1 cellular context compared by ENCODE assay signal in genomic region chr1:23657659-23658275, GRCh38.
TF ChIP-seq lines count a peak whose summit lies in the region.

No MANE protein-coding gene starts in this region.

TF ChIP-seq in HEK293, 187 proteins besides CTCF, POLR2A, EP300 and RAD21 (continued from another document):
- TF ChIP-seq GLIS1 (tag by site-specific recombination; IDR thresholded peaks at IDR 0.05) (peak; percentile 22; the same call in 1 of the 2 replicates), ZBTB49 (tag by site-specific recombination; IDR thresholded peaks at IDR 0.05; ENCODE audit: low read depth) (no peak), ZNF416 (tag by site-specific recombination; IDR thresholded peaks at IDR 0.05) (no peak), ZNF830 (tag by site-specific recombination; IDR thresholded peaks at IDR 0.05; ENCODE audit: low read depth) (no peak), ZSCAN5A (tag by site-specific recombination; IDR thresholded peaks at IDR 0.05) (no peak), ZNF266 (tag by site-specific recombination; IDR thresholded peaks at IDR 0.05; ENCODE audit: low read depth) (no peak), ZBTB20 (tag by site-specific recombination; IDR thresholded peaks at IDR 0.05) (peak; percentile 87), ZNF76 (tag by site-specific recombination; IDR thresholded peaks at IDR 0.05; ENCODE audit: borderline replicate concordance, low read depth) (peak; percentile 22; the same call in 1 of the 2 replicates), ZFHX2 (tag by site-specific recombination; conservative IDR thresholded peaks at IDR 0.05) (no peak), ZNF580 (tag by site-specific recombination; IDR thresholded peaks at IDR 0.05) (no peak), YY2 (tag by site-specific recombination; IDR thresholded peaks at IDR 0.05) (no peak), ZBTB7A (tag by site-specific recombination; IDR thresholded peaks at IDR 0.05; ENCODE audit: low read depth) (no peak), ZNF24 (tag by site-specific recombination; IDR thresholded peaks at IDR 0.05) (no peak), ZNF121 (tag by site-specific recombination; IDR thresholded peaks at IDR 0.05) (no peak), ZBTB17 (tag by site-specific recombination; IDR thresholded peaks at IDR 0.05) (no peak)
TF ChIP-seq in HEK293: peak in this region for 3.
